ENCODE assay signal across 20 cellular contexts in genomic region chr1:40030528-40031135, GRCh38. TPM values are rescaled to one million over a fixed set of nuclear protein-coding genes. Genes with fewer than 3 reads are reported as not detected.
DNase-seq lines count a peak whose midpoint lies in the region; TF ChIP-seq lines count a peak whose summit lies in the region.
"Had no signal": no experiment of that assay in that cellular context is flagged by ENCODE, and none has a peak within 500 bp of the region (broad histone marks: within the 10 kb centered on the region; RNA-seq: fewer than 3 reads in every experiment).

No MANE protein-coding gene starts in this region.

- peaks cover 28% of the 10 kb centered on the region for H3K4me1 Mint-ChIP-seq in activated T-helper 1 cell treated with anti-CD3 and anti-CD28 coated beads, Interleukin-12 subunit alpha, Interleukin-12 subunit beta, Interleukin-2, Interleukin-4 antibody, amounts not matched to agents 30 ng/mL and 10 ng/mL and 1 ng/mL, durations not matched to agents 14 hours and 24 hours and 36 hours (ENCODE audit: low read depth)

- H3K27me3 ChIP-seq in MG63 (no peaks in the 10 kb centered on the region), mesenchymal stem cell (ENCODE audit: control insufficient read depth in 1 of 2, insufficient read depth in 1 of 2, low read length in 2 of 2) (peaks cover 0 to 14% of the 10 kb centered on the region in 2 experiments)
- H3K27me3 ChIP-seq: tibial nerve had no signal

- intact Hi-C loops in OCI-LY7 (cut with micrococcal nuclease; ENCODE audit: unreplicated experiment), result no loop called here
- intact Hi-C loops in activated T-helper 1 cell treated with anti-CD3 and anti-CD28 coated beads, Interleukin-12 subunit alpha, Interleukin-12 subunit beta, Interleukin-2, Interleukin-4 antibody, amounts not matched to agents 30 ng/mL and 10 ng/mL and 1 ng/mL, durations not matched to agents 14 hours and 24 hours and 36 hours (cut with micrococcal nuclease), result no loop called here

- H2BK5ac ChIP-seq in mesenchymal stem cell (ENCODE audit: low read depth, low read length, poor library complexity, severe bottlenecking), result no peak overlapping the region

- H3K4me1 ChIP-seq in OCI-LY7 (ENCODE audit: insufficient read depth, low read length, poor library complexity, severe bottlenecking), result peaks cover 16% of the 10 kb centered on the region
- no peaks in the 10 kb centered on the region for H3K4me1 ChIP-seq in mesenchymal stem cell (ENCODE audit: control insufficient read depth, insufficient read depth, low read depth, low read length)

- peaks cover 1% of the 10 kb centered on the region for H3K36me3 Mint-ChIP-seq in activated T-helper 1 cell treated with anti-CD3 and anti-CD28 coated beads, Interleukin-12 subunit alpha, Interleukin-12 subunit beta, Interleukin-2, Interleukin-4 antibody, amounts not matched to agents 30 ng/mL and 10 ng/mL and 1 ng/mL, durations not matched to agents 14 hours and 24 hours and 36 hours (ENCODE audit: low read depth)
- H3K36me3 Mint-ChIP-seq: CD8-positive, alpha-beta memory T cell had no signal

- no TSS peak for BruUV-seq in OCI-LY7 (replicated peaks; lab: Mats Ljungman, UMichigan)

- POLR2A ChIA-PET in OCI-LY7 (lab: Charles Lee), result no interaction called here

- no peak overlapping the region for H4K8ac ChIP-seq in mesenchymal stem cell (ENCODE audit: low read length)

- H3K18ac ChIP-seq in mesenchymal stem cell (ENCODE audit: low read depth in 1 of 2, low read length in 2 of 2), result no peak overlapping the region

- H2AK5ac ChIP-seq in mesenchymal stem cell (ENCODE audit: low read length, severe bottlenecking), result no peak overlapping the region

- H3K27ac Mint-ChIP-seq in activated T-helper 1 cell treated with anti-CD3 and anti-CD28 coated beads, Interleukin-12 subunit alpha, Interleukin-12 subunit beta, Interleukin-2, Interleukin-4 antibody, amounts not matched to agents 30 ng/mL and 10 ng/mL and 1 ng/mL, durations not matched to agents 14 hours and 24 hours and 36 hours, result no peak overlapping the region
- H3K27ac Mint-ChIP-seq: activated naive CD8-positive, alpha-beta T cell treated with anti-CD3 and anti-CD28 coated beads, Interleukin-2, amount 50 U/mL, for 24 hours; activated T-cell treated with anti-CD3 and anti-CD28 coated beads, Interleukin-2, amount 50 U/mL, for 24 hours had no signal

- WGBS in mesenchymal stem cell, result 92% methylated on average over 2 of the region's 3 CpGs

- H3K9ac ChIP-seq in mesenchymal stem cell (ENCODE audit: low read length), result no peak overlapping the region

- H3K79me2 ChIP-seq in OCI-LY7 (ENCODE audit: insufficient read depth, low read depth, low read length), result no peaks in the 10 kb centered on the region

- CTCF ChIA-PET in OCI-LY7 (lab: Charles Lee; ENCODE audit: unreplicated experiment), result no interaction called here

- H3K27me3 Mint-ChIP-seq in activated T-helper 1 cell treated with anti-CD3 and anti-CD28 coated beads, Interleukin-12 subunit alpha, Interleukin-12 subunit beta, Interleukin-2, Interleukin-4 antibody, amounts not matched to agents 30 ng/mL and 10 ng/mL and 1 ng/mL, durations not matched to agents 14 hours and 24 hours and 36 hours (ENCODE audit: insufficient read depth), result peaks cover 9% of the 10 kb centered on the region
- H3K27me3 Mint-ChIP-seq: activated naive CD8-positive, alpha-beta T cell treated with anti-CD3 and anti-CD28 coated beads, Interleukin-2, amount 50 U/mL, for 24 hours; activated T-cell treated with anti-CD3 and anti-CD28 coated beads, Interleukin-2, amount 50 U/mL, for 24 hours had no signal

- no peak overlapping the region for H3K4me3 Mint-ChIP-seq in activated T-helper 1 cell treated with anti-CD3 and anti-CD28 coated beads, Interleukin-12 subunit alpha, Interleukin-12 subunit beta, Interleukin-2, Interleukin-4 antibody, amounts not matched to agents 30 ng/mL and 10 ng/mL and 1 ng/mL, durations not matched to agents 14 hours and 24 hours and 36 hours
- H3K4me3 Mint-ChIP-seq: activated naive CD8-positive, alpha-beta T cell treated with anti-CD3 and anti-CD28 coated beads, Interleukin-2, amount 50 U/mL, for 24 hours; activated T-cell treated with anti-CD3 and anti-CD28 coated beads, Interleukin-2, amount 50 U/mL, for 24 hours; CD8-positive, alpha-beta memory T cell had no signal

- H3K9me3 Mint-ChIP-seq in activated T-helper 1 cell treated with anti-CD3 and anti-CD28 coated beads, Interleukin-12 subunit alpha, Interleukin-12 subunit beta, Interleukin-2, Interleukin-4 antibody, amounts not matched to agents 30 ng/mL and 10 ng/mL and 1 ng/mL, durations not matched to agents 14 hours and 24 hours and 36 hours, result peaks cover 4% of the 10 kb centered on the region
- H3K9me3 Mint-ChIP-seq: activated T-cell treated with anti-CD3 and anti-CD28 coated beads, Interleukin-2, amount 50 U/mL, for 24 hours had no signal

- H3K36me3 ChIP-seq in MG63 (no peaks in the 10 kb centered on the region), OCI-LY7 (ENCODE audit: insufficient read depth, low read length) (no peaks in the 10 kb centered on the region), mesenchymal stem cell (ENCODE audit: control insufficient read depth in 1 of 2, insufficient read depth in 2 of 2, low read depth in 1 of 2, low read length in 2 of 2) (no peaks in the 10 kb centered on the region)
- H3K36me3 ChIP-seq: tibial nerve had no signal

- H2BK120ac ChIP-seq in mesenchymal stem cell (ENCODE audit: low read depth, low read length), result no peak overlapping the region

- TF ChIP-seq CTCF in C4-2B (conservative IDR thresholded peaks at IDR 0.05) (no peak), OCI-LY7 (conservative IDR thresholded peaks at IDR 0.05; ENCODE audit: low read length) (no peak)

- H3K9me3 ChIP-seq in MG63, result no peaks in the 10 kb centered on the region
- no peaks in the 10 kb centered on the region for H3K9me3 ChIP-seq in OCI-LY7 (ENCODE audit: low read length)
- peaks cover 4% of the 10 kb centered on the region for H3K9me3 ChIP-seq in mesenchymal stem cell (ENCODE audit: control insufficient read depth, low read length)

- no peak overlapping the region for H2BK12ac ChIP-seq in mesenchymal stem cell (ENCODE audit: low read length in 2 of 2)

- DNase-seq in MG63, result peak; percentile 56
- DNase-seq in astrocyte of the hippocampus (ENCODE audit: low read depth, low spot score), result peak; percentile 84
- peak; percentile 42 for DNase-seq in hepatic stellate cell (ENCODE audit: low spot score)
- no peak for DNase-seq in NCI-H2107 treated with DMSO at 0.1 percent for 48 hours (lab: John Stamatoyannopoulos, UW; ENCODE audit: unreplicated experiment)
- no peak for DNase-seq in OCI-LY7 (ENCODE audit: low spot score)
- DNase-seq in activated T-helper 1 cell treated with anti-CD3 and anti-CD28 coated beads, Interleukin-12 subunit alpha, Interleukin-12 subunit beta, Interleukin-2, Interleukin-4 antibody, amounts not matched to agents 30 ng/mL and 10 ng/mL and 1 ng/mL, durations not matched to agents 14 hours and 24 hours and 36 hours (ENCODE audit: low spot score), result no peak
- no peak for DNase-seq in mesenchymal stem cell
- DNase-seq: ACHN; activated CD4-positive, alpha-beta T cell treated with anti-CD3 and anti-CD28 coated beads, Interleukin-2, amount 50 U/mL, for 1 hour; activated naive CD8-positive, alpha-beta T cell treated with anti-CD3 and anti-CD28 coated beads, Interleukin-2, amount 50 U/mL, for 24 hours; activated T-cell treated with anti-CD3 and anti-CD28 coated beads, Interleukin-2, amount 50 U/mL, for 24 hours; CD8-positive, alpha-beta memory T cell; Kasumi-1; NCI-H2081; right cardiac atrium; SHP77 treated with DMSO at 0.1 percent for 48 hours; stimulated activated CD4-positive, alpha-beta T cell treated with anti-CD3 and anti-CD28 coated beads, Interleukin-4, amount 100 ng/mL, for 1 hour; T-helper 9 cell had no signal

- H3K27ac ChIP-seq in C4-2B (peak overlapping the region; percentile 73), OCI-LY7 (ENCODE audit: low read depth, low read length, poor library complexity, severe bottlenecking) (no peak overlapping the region), mesenchymal stem cell (ENCODE audit: low read length, poor library complexity, severe bottlenecking) (no peak overlapping the region)

- no peak overlapping the region for H3K14ac ChIP-seq in mesenchymal stem cell (ENCODE audit: low read length in 2 of 2)

- H3K79me1 ChIP-seq in mesenchymal stem cell (replicated peaks; ENCODE audit: low read length, poor library complexity, severe bottlenecking), result no peaks in the 10 kb centered on the region

- H3K4me2 ChIP-seq in OCI-LY7 (ENCODE audit: low read length), result no peak overlapping the region
- no peak overlapping the region for H3K4me2 ChIP-seq in mesenchymal stem cell (ENCODE audit: low read length, poor library complexity, severe bottlenecking)

- no peak overlapping the region for H3K23ac ChIP-seq in mesenchymal stem cell (ENCODE audit: low read length in 2 of 2)

- H2AFZ ChIP-seq in OCI-LY7 (ENCODE audit: low read length) (no peak overlapping the region), mesenchymal stem cell (ENCODE audit: low read depth, low read length) (no peak overlapping the region)

- H2BK15ac ChIP-seq in mesenchymal stem cell (ENCODE audit: low read depth, poor library complexity, severe bottlenecking), result no peak overlapping the region

- H3K4me3 ChIP-seq in MG63, result no peak overlapping the region
- H3K4me3 ChIP-seq in OCI-LY7 (ENCODE audit: low read depth, low read length, poor library complexity, severe bottlenecking), result no peak overlapping the region
- no peak overlapping the region for H3K4me3 ChIP-seq in mesenchymal stem cell (ENCODE audit: insufficient read depth in 1 of 2, low read depth in 1 of 2, low read length in 2 of 2)
- H3K4me3 ChIP-seq: tibial nerve had no signal

- H4K91ac ChIP-seq in mesenchymal stem cell (ENCODE audit: low read length), result no peak overlapping the region

- no peak overlapping the region for H3K4ac ChIP-seq in mesenchymal stem cell (ENCODE audit: low read depth in 1 of 2, low read length in 2 of 2)

- H4K20me1 ChIP-seq in OCI-LY7 (ENCODE audit: insufficient read depth, low read length), result no peaks in the 10 kb centered on the region

- H3K9me2 ChIP-seq in OCI-LY7 (ENCODE audit: insufficient read depth, low read length), result no peaks in the 10 kb centered on the region

RNA-seq across cellular contexts. Expression of gene CAP1, which starts 9.9 kb away (rescaled TPM):
- 164 and 175 TPM in 2 replicates for total RNA-seq in MG63 (2014; rRNA removed; shearing (Covaris generic); ENCODE audit: low replicate concordance)
- 184 and 193 TPM in 2 replicates for total RNA-seq in OCI-LY7 (2014; rRNA removed; shearing (Covaris generic))
- 276 and 296 TPM in 2 replicates for total RNA-seq in OCI-LY7 (2022)
- total RNA-seq in activated T-helper 1 cell treated with anti-CD3 and anti-CD28 coated beads, Interleukin-12 subunit alpha, Interleukin-12 subunit beta, Interleukin-2, Interleukin-4 antibody, amounts not matched to agents 30 ng/mL and 10 ng/mL and 1 ng/mL, durations not matched to agents 14 hours and 24 hours and 36 hours, result 421 and 435 TPM in 2 replicates
- 483 TPM for polyA plus RNA-seq in mesenchymal stem cell (2013, experiment 1 of 2)
- 482 TPM for polyA plus RNA-seq in mesenchymal stem cell (2013, experiment 2 of 2)

Comparison
In these comparisons a context has a peak if more than half of its experiments do, and no peak if none do; other contexts are left out.
1. DNase-seq: peak in MG63 (single experiment), astrocyte of the hippocampus (single experiment) and hepatic stellate cell (single experiment); none in NCI-H2107 treated with DMSO at 0.1 percent for 48 hours (single experiment), OCI-LY7 (single experiment), activated T-helper 1 cell treated with anti-CD3 and anti-CD28 coated beads, Interleukin-12 subunit alpha, Interleukin-12 subunit beta, Interleukin-2, Interleukin-4 antibody, amounts not matched to agents 30 ng/mL and 10 ng/mL and 1 ng/mL, durations not matched to agents 14 hours and 24 hours and 36 hours (single experiment) and mesenchymal stem cell (single experiment).